1 cellular context compared by ENCODE assay signal in the genomic region with DNA sequence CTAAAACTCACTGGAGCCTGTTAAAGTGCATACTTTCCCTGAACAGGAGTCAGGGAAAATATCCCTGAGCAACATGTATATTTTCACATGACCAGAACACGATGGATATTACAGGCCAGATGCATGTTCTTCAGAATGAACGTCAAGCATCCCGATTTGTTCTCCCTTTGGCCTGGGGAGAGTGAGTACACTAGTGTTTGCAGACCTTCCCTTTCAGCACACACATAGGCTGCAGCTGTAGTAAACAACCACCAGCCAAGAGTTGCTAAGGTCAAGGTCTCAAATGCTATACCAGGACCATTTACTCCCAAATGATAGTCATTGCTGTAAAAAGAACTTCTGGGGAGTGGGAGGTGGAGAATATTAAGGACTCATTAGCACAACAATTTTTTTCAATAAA.
TF ChIP-seq lines count a peak whose summit lies in the region.

No MANE protein-coding gene starts in this region.

TF ChIP-seq in HepG2, 621 proteins besides CTCF, POLR2A, EP300 and RAD21 (continued from another document and continues in another):
- TF ChIP-seq, protein P1, sequence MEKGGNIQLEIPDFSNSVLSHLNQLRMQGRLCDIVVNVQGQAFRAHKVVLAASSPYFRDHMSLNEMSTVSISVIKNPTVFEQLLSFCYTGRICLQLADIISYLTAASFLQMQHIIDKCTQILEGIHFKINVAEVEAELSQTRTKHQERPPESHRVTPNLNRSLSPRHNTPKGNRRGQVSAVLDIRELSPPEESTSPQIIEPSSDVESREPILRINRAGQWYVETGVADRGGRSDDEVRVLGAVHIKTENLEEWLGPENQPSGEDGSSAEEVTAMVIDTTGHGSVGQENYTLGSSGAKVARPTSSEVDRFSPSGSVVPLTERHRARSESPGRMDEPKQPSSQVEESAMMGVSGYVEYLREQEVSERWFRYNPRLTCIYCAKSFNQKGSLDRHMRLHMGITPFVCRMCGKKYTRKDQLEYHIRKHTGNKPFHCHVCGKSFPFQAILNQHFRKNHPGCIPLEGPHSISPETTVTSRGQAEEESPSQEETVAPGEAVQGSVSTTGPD (CRISPR knock-in tag; IDR thresholded peaks at IDR 0.05) = no peak
- TF ChIP-seq, protein P2, sequence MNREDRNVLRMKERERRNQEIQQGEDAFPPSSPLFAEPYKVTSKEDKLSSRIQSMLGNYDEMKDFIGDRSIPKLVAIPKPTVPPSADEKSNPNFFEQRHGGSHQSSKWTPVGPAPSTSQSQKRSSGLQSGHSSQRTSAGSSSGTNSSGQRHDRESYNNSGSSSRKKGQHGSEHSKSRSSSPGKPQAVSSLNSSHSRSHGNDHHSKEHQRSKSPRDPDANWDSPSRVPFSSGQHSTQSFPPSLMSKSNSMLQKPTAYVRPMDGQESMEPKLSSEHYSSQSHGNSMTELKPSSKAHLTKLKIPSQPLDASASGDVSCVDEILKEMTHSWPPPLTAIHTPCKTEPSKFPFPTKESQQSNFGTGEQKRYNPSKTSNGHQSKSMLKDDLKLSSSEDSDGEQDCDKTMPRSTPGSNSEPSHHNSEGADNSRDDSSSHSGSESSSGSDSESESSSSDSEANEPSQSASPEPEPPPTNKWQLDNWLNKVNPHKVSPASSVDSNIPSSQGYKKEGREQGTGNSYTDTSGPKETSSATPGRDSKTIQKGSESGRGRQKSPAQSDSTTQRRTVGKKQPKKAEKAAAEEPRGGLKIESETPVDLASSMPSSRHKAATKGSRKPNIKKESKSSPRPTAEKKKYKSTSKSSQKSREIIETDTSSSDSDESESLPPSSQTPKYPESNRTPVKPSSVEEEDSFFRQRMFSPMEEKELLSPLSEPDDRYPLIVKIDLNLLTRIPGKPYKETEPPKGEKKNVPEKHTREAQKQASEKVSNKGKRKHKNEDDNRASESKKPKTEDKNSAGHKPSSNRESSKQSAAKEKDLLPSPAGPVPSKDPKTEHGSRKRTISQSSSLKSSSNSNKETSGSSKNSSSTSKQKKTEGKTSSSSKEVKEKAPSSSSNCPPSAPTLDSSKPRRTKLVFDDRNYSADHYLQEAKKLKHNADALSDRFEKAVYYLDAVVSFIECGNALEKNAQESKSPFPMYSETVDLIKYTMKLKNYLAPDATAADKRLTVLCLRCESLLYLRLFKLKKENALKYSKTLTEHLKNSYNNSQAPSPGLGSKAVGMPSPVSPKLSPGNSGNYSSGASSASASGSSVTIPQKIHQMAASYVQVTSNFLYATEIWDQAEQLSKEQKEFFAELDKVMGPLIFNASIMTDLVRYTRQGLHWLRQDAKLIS (CRISPR knock-in tag; IDR thresholded peaks at IDR 0.05) = no peak
- TF ChIP-seq MED1 (CRISPR knock-in tag; IDR thresholded peaks at IDR 0.05) (peak; percentile 64), TCF7 (IDR thresholded peaks at IDR 0.05; ENCODE audit: low read depth) (no peak), YEATS2 (CRISPR knock-in tag; IDR thresholded peaks at IDR 0.05; ENCODE audit: borderline replicate concordance) (no peak), ZNF382 (CRISPR knock-in tag; IDR thresholded peaks at IDR 0.05; ENCODE audit: borderline replicate concordance) (no peak), SMAD9 (CRISPR knock-in tag; IDR thresholded peaks at IDR 0.05) (no peak), MAFF (IDR thresholded peaks at IDR 0.05; ENCODE audit: low read depth, low read length) (no peak), XRCC5 (optimal IDR thresholded peaks at IDR 0.05; ENCODE audit: low read length) (no peak), HNRNPUL1 (IDR thresholded peaks at IDR 0.05; ENCODE audit: low read depth, low read length) (no peak), NFIC (IDR thresholded peaks at IDR 0.05; ENCODE audit: low read length) (no peak), ZNF329 (CRISPR knock-in tag; IDR thresholded peaks at IDR 0.05; ENCODE audit: low read depth) (no peak), MEF2D (CRISPR knock-in tag; IDR thresholded peaks at IDR 0.05) (peak; percentile 44; the same call in 1 of the 2 replicates), RFX3 (CRISPR knock-in tag; IDR thresholded peaks at IDR 0.05) (no peak), ZNF629 (CRISPR knock-in tag; conservative IDR thresholded peaks at IDR 0.05) (no peak), PAWR (CRISPR knock-in tag; IDR thresholded peaks at IDR 0.05; ENCODE audit: borderline replicate concordance) (no peak), ZNF224 (CRISPR knock-in tag; IDR thresholded peaks at IDR 0.05) (no peak), ZNF709 (CRISPR knock-in tag; IDR thresholded peaks at IDR 0.05) (no peak), ZFP36L1 (CRISPR knock-in tag; IDR thresholded peaks at IDR 0.05) (no peak), ZNF563 (CRISPR knock-in tag; IDR thresholded peaks at IDR 0.05) (no peak), ZNF331 (CRISPR knock-in tag; IDR thresholded peaks at IDR 0.05) (no peak), TMF1 (CRISPR knock-in tag; IDR thresholded peaks at IDR 0.05; ENCODE audit: low read depth) (no peak), THYN1 (CRISPR knock-in tag; IDR thresholded peaks at IDR 0.05; ENCODE audit: borderline replicate concordance, low read depth) (no peak), PRPF4 (IDR thresholded peaks at IDR 0.05; ENCODE audit: low read depth, low read length, poor library complexity, severe bottlenecking) (no peak), ZNF468 (CRISPR knock-in tag; IDR thresholded peaks at IDR 0.05) (no peak), ASH2L (IDR thresholded peaks at IDR 0.05; ENCODE audit: insufficient read length, low read depth, low read length) (no peak), FOSL2 (CRISPR knock-in tag; IDR thresholded peaks at IDR 0.05) (no peak), NFIB (CRISPR knock-in tag; IDR thresholded peaks at IDR 0.05; ENCODE audit: borderline replicate concordance) (no peak), ZNF761 (CRISPR knock-in tag; conservative IDR thresholded peaks at IDR 0.05) (no peak), ZNF484 (CRISPR knock-in tag; IDR thresholded peaks at IDR 0.05; ENCODE audit: borderline replicate concordance, low read depth) (no peak), ELF1 (CRISPR knock-in tag; IDR thresholded peaks at IDR 0.05) (no peak), RFX5 (IDR thresholded peaks at IDR 0.05; ENCODE audit: low read depth, low read length) (no peak), ARNTL (CRISPR knock-in tag; IDR thresholded peaks at IDR 0.05) (no peak), ZNF335 (CRISPR knock-in tag; IDR thresholded peaks at IDR 0.05) (no peak)
- TF ChIP-seq, protein P3, sequence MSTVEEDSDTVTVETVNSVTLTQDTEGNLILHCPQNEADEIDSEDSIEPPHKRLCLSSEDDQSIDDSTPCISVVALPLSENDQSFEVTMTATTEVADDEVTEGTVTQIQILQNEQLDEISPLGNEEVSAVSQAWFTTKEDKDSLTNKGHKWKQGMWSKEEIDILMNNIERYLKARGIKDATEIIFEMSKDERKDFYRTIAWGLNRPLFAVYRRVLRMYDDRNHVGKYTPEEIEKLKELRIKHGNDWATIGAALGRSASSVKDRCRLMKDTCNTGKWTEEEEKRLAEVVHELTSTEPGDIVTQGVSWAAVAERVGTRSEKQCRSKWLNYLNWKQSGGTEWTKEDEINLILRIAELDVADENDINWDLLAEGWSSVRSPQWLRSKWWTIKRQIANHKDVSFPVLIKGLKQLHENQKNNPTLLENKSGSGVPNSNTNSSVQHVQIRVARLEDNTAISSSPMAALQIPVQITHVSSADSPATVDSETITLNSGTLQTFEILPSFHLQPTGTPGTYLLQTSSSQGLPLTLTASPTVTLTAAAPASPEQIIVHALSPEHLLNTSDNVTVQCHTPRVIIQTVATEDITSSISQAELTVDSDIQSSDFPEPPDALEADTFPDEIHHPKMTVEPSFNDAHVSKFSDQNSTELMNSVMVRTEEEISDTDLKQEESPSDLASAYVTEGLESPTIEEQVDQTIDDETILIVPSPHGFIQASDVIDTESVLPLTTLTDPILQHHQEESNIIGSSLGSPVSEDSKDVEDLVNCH (CRISPR knock-in tag; IDR thresholded peaks at IDR 0.05) = no peak
- TF ChIP-seq, protein P4, sequence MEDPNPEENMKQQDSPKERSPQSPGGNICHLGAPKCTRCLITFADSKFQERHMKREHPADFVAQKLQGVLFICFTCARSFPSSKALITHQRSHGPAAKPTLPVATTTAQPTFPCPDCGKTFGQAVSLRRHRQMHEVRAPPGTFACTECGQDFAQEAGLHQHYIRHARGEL (CRISPR knock-in tag; IDR thresholded peaks at IDR 0.05) = no peak
- TF ChIP-seq, protein P5, sequence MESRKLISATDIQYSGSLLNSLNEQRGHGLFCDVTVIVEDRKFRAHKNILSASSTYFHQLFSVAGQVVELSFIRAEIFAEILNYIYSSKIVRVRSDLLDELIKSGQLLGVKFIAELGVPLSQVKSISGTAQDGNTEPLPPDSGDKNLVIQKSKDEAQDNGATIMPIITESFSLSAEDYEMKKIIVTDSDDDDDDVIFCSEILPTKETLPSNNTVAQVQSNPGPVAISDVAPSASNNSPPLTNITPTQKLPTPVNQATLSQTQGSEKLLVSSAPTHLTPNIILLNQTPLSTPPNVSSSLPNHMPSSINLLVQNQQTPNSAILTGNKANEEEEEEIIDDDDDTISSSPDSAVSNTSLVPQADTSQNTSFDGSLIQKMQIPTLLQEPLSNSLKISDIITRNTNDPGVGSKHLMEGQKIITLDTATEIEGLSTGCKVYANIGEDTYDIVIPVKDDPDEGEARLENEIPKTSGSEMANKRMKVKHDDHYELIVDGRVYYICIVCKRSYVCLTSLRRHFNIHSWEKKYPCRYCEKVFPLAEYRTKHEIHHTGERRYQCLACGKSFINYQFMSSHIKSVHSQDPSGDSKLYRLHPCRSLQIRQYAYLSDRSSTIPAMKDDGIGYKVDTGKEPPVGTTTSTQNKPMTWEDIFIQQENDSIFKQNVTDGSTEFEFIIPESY (CRISPR knock-in tag; IDR thresholded peaks at IDR 0.05) = no peak
- TF ChIP-seq, protein P6, sequence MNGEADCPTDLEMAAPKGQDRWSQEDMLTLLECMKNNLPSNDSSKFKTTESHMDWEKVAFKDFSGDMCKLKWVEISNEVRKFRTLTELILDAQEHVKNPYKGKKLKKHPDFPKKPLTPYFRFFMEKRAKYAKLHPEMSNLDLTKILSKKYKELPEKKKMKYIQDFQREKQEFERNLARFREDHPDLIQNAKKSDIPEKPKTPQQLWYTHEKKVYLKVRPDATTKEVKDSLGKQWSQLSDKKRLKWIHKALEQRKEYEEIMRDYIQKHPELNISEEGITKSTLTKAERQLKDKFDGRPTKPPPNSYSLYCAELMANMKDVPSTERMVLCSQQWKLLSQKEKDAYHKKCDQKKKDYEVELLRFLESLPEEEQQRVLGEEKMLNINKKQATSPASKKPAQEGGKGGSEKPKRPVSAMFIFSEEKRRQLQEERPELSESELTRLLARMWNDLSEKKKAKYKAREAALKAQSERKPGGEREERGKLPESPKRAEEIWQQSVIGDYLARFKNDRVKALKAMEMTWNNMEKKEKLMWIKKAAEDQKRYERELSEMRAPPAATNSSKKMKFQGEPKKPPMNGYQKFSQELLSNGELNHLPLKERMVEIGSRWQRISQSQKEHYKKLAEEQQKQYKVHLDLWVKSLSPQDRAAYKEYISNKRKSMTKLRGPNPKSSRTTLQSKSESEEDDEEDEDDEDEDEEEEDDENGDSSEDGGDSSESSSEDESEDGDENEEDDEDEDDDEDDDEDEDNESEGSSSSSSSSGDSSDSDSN (CRISPR knock-in tag; IDR thresholded peaks at IDR 0.05) = no peak
- TF ChIP-seq, protein P7, sequence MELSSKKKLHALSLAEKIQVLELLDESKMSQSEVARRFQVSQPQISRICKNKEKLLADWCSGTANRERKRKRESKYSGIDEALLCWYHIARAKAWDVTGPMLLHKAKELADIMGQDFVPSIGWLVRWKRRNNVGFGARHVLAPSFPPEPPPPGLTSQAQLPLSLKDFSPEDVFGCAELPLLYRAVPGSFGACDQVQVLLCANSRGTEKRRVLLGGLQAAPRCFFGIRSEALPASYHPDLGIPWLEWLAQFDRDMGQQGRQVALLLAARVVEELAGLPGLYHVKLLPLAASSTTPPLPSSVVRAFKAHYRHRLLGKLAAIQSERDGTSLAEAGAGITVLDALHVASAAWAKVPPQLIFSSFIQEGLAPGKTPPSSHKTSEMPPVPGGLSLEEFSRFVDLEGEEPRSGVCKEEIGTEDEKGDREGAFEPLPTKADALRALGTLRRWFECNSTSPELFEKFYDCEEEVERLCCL (CRISPR knock-in tag; IDR thresholded peaks at IDR 0.05; ENCODE audit: borderline replicate concordance) = no peak
- TF ChIP-seq, protein P8, sequence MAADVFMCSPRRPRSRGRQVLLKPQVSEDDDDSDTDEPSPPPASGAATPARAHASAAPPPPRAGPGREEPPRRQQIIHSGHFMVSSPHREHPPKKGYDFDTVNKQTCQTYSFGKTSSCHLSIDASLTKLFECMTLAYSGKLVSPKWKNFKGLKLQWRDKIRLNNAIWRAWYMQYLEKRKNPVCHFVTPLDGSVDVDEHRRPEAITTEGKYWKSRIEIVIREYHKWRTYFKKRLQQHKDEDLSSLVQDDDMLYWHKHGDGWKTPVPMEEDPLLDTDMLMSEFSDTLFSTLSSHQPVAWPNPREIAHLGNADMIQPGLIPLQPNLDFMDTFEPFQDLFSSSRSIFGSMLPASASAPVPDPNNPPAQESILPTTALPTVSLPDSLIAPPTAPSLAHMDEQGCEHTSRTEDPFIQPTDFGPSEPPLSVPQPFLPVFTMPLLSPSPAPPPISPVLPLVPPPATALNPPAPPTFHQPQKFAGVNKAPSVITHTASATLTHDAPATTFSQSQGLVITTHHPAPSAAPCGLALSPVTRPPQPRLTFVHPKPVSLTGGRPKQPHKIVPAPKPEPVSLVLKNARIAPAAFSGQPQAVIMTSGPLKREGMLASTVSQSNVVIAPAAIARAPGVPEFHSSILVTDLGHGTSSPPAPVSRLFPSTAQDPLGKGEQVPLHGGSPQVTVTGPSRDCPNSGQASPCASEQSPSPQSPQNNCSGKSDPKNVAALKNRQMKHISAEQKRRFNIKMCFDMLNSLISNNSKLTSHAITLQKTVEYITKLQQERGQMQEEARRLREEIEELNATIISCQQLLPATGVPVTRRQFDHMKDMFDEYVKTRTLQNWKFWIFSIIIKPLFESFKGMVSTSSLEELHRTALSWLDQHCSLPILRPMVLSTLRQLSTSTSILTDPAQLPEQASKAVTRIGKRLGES (CRISPR knock-in tag; IDR thresholded peaks at IDR 0.05; ENCODE audit: borderline replicate concordance) = no peak
- TF ChIP-seq, protein P9, sequence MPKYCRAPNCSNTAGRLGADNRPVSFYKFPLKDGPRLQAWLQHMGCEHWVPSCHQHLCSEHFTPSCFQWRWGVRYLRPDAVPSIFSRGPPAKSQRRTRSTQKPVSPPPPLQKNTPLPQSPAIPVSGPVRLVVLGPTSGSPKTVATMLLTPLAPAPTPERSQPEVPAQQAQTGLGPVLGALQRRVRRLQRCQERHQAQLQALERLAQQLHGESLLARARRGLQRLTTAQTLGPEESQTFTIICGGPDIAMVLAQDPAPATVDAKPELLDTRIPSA (CRISPR knock-in tag; IDR thresholded peaks at IDR 0.05; ENCODE audit: borderline replicate concordance) = no peak
- TF ChIP-seq, protein P10, sequence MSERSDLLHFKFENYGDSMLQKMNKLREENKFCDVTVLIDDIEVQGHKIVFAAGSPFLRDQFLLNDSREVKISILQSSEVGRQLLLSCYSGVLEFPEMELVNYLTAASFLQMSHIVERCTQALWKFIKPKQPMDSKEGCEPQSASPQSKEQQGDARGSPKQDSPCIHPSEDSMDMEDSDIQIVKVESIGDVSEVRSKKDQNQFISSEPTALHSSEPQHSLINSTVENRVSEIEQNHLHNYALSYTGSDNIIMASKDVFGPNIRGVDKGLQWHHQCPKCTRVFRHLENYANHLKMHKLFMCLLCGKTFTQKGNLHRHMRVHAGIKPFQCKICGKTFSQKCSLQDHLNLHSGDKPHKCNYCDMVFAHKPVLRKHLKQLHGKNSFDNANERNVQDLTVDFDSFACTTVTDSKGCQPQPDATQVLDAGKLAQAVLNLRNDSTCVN (CRISPR knock-in tag; IDR thresholded peaks at IDR 0.05; ENCODE audit: borderline replicate concordance) = no peak
